In genomic region chr3:194336601-194337355, GRCh38 we compare ENCODE assay signal across 16 cellular contexts. TPM values are rescaled to one million over a fixed set of nuclear protein-coding genes. Genes with fewer than 3 reads are reported as not detected.
DNase-seq lines count a peak whose midpoint lies in the region; ATAC-seq and TF ChIP-seq lines count a peak whose summit lies in the region.
"Had no signal": no experiment of that assay in that cellular context is flagged by ENCODE, and none has a peak within 500 bp of the region (broad histone marks: within the 10 kb centered on the region; RNA-seq: fewer than 3 reads in every experiment).

No MANE protein-coding gene starts in this region.

- H4K20me1 ChIP-seq in SK-N-SH (ENCODE audit: insufficient read depth) = no peaks in the 10 kb centered on the region
- no peaks in the 10 kb centered on the region for H4K20me1 ChIP-seq in neural progenitor cell (ENCODE audit: low read depth)

- intact Hi-C loops in posterior vena cava (cut with DNase I) = loop anchor here in 1 of 2 donors (5.0 kb wide), 1 partner anchor 61 kb away; the partner anchor contains the start of gene GP5

- H3K79me2 ChIP-seq in SK-N-SH (ENCODE audit: insufficient read depth) = no peaks in the 10 kb centered on the region
- H3K79me2 ChIP-seq in neural progenitor cell (ENCODE audit: low read depth) = no peaks in the 10 kb centered on the region

- H3K27ac ChIP-seq in SK-N-SH (ENCODE audit: low read depth in 2 of 2, low read length in 1 of 2) (no peak overlapping the region; a peak in 1 of 4 replicates), endodermal cell (ENCODE audit: low read depth, low read length) (no peak overlapping the region), neural progenitor cell (no peak overlapping the region)
- H3K27ac ChIP-seq: 22Rv1, HL-60 had no signal

- H3K4me1 Mint-ChIP-seq in endodermal cell (peaks cover 36% of the 10 kb centered on the region), neural progenitor cell (peaks cover 24% of the 10 kb centered on the region)

- POLR2A ChIA-PET in SK-N-SH (lab: Yijun Ruan, JAX) = interaction anchor here (0.5 to 1.3 kb wide), 3 partner anchors 10 to 134 kb away, joined by 3 to 4 read pairs (median 3); no protein-coding TSS in a partner anchor

- H3K27me3 Mint-ChIP-seq in endodermal cell (ENCODE audit: insufficient read depth) (peaks cover 32% of the 10 kb centered on the region), neural progenitor cell (ENCODE audit: insufficient read depth, low read depth) (peaks cover 32% of the 10 kb centered on the region)

- H3F3A ChIP-seq in SK-N-SH (replicated peaks; ENCODE audit: insufficient read depth) (no peaks in the 10 kb centered on the region), neural progenitor cell (ENCODE audit: low read depth) (peaks cover 21% of the 10 kb centered on the region)

- H3K9ac ChIP-seq in SK-N-SH (no peak overlapping the region), endodermal cell (ENCODE audit: extremely low read depth, low read length, poor library complexity, severe bottlenecking) (no peak overlapping the region), neural progenitor cell (no peak overlapping the region)

- H3K36me3 Mint-ChIP-seq in endodermal cell (ENCODE audit: low read depth) (no peaks in the 10 kb centered on the region), neural progenitor cell (no peaks in the 10 kb centered on the region)
- H3K36me3 Mint-ChIP-seq: CD8-positive, alpha-beta memory T cell had no signal

- H3K9me3 Mint-ChIP-seq in endodermal cell (no peaks in the 10 kb centered on the region), neural progenitor cell (no peaks in the 10 kb centered on the region)
- H3K9me3 Mint-ChIP-seq: CD8-positive, alpha-beta memory T cell had no signal

- TF ChIP-seq RAD21 in SK-N-SH (IDR thresholded peaks at IDR 0.05; ENCODE audit: low read length) = no peak

- DNase-seq in SK-N-SH (peak; percentile 53), ELF-1 (ENCODE audit: low read depth, low spot score) (peak; percentile 84), endodermal cell (peak; percentile 61), neural progenitor cell (ENCODE audit: low spot score) (no peak), foreskin melanocyte (no peak), posterior vena cava (ENCODE audit: low spot score) (no peak), SKM-1 (lab: John Stamatoyannopoulos, UW; ENCODE audit: unreplicated experiment) (no peak)
- DNase-seq: CD8-positive, alpha-beta memory T cell; DMS53; H7 had no signal

- no peak for ATAC-seq in SK-N-SH treated with all-trans-retinoic acid at 6 μM for 48 hours
- ATAC-seq: GM12878 had no signal

- H3K4me3 Mint-ChIP-seq in endodermal cell = no peak overlapping the region
- H3K4me3 Mint-ChIP-seq in neural progenitor cell = no peak overlapping the region

- H2AFZ ChIP-seq in SK-N-SH (ENCODE audit: low read depth) = no peak overlapping the region
- peak overlapping the region; percentile 65 for H2AFZ ChIP-seq in neural progenitor cell (replicated peaks)

- H3K4me3 ChIP-seq in SK-N-SH (ENCODE audit: low read depth in 2 of 2, low read length in 1 of 2) = no peak overlapping the region
- H3K4me3 ChIP-seq in endodermal cell (ENCODE audit: low read length) = no peak overlapping the region
- no peak overlapping the region for H3K4me3 ChIP-seq in neural progenitor cell
- H3K4me3 ChIP-seq: GM12878 had no signal

- 84% methylated on average over 17 of the region's 17 CpGs for WGBS in SK-N-SH (ENCODE audit: low lambda C conversion rate)
- 84 to 88% methylated on average over 14 to 17 of the region's 17 CpGs for WGBS in endodermal cell (ENCODE audit: insufficient coverage in 1 of 2, insufficient read length in 1 of 2), 2 experiments

- TF ChIP-seq CTCF in SK-N-SH (IDR thresholded peaks at IDR 0.05) (no peak), endodermal cell (conservative IDR thresholded peaks at IDR 0.05) (no peak), neural progenitor cell (IDR thresholded peaks at IDR 0.05) (no peak)

- CTCF ChIA-PET in SK-N-SH (lab: Yijun Ruan, JAX) = interaction anchor here (0.7 to 18.8 kb wide), 13 partner anchors 8 to 556 kb away, joined by 3 to 326 read pairs (median 4); partner anchors contain the start of gene GP5

- H3K4me2 ChIP-seq in SK-N-SH (no peak overlapping the region), neural progenitor cell (no peak overlapping the region)

- no peaks in the 10 kb centered on the region for H3K27me3 ChIP-seq in SK-N-SH (ENCODE audit: insufficient read depth)
- peaks cover 27% of the 10 kb centered on the region for H3K27me3 ChIP-seq in endodermal cell (ENCODE audit: control insufficient read depth, insufficient read depth, low read length, poor library complexity, severe bottlenecking)
- peaks cover 26% of the 10 kb centered on the region for H3K27me3 ChIP-seq in neural progenitor cell

- H3K27ac Mint-ChIP-seq in endodermal cell (no peak overlapping the region), neural progenitor cell (no peak overlapping the region)
- H3K27ac Mint-ChIP-seq: CD8-positive, alpha-beta memory T cell had no signal

- H3K9me3 ChIP-seq in SK-N-SH (no peaks in the 10 kb centered on the region), endodermal cell (ENCODE audit: control insufficient read depth, low read length) (no peaks in the 10 kb centered on the region), neural progenitor cell (ENCODE audit: low read depth) (no peaks in the 10 kb centered on the region)

- peaks cover 5 to 30% of the 10 kb centered on the region in 2 experiments; a peak in 2 of 4 replicates for H3K4me1 ChIP-seq in SK-N-SH (ENCODE audit: control insufficient read depth in 1 of 2, insufficient read depth in 2 of 2, low read depth in 1 of 2, low read length in 1 of 2)
- H3K4me1 ChIP-seq in endodermal cell (ENCODE audit: control insufficient read depth, insufficient read depth, low read length) = peaks cover 24% of the 10 kb centered on the region
- H3K4me1 ChIP-seq in neural progenitor cell = peaks cover 13% of the 10 kb centered on the region

- no peaks in the 10 kb centered on the region for H3K36me3 ChIP-seq in SK-N-SH (replicated peaks in 1 of 2; ENCODE audit: control insufficient read depth in 1 of 2, insufficient read depth in 2 of 2, low read length in 1 of 2)
- no peaks in the 10 kb centered on the region for H3K36me3 ChIP-seq in endodermal cell (ENCODE audit: control insufficient read depth, insufficient read depth, low read length)
- no peaks in the 10 kb centered on the region for H3K36me3 ChIP-seq in neural progenitor cell

- no peak; a peak in 1 of 4 replicates for TF ChIP-seq EP300 in SK-N-SH (IDR thresholded peaks at IDR 0.05; ENCODE audit: borderline replicate concordance in 1 of 2, low read depth in 1 of 2, low read length in 1 of 2)

- no peaks in the 10 kb centered on the region for H3K9me2 ChIP-seq in SK-N-SH

TF ChIP-seq in SK-N-SH, 30 proteins besides CTCF, POLR2A, EP300 and RAD21 (continues in another document):
- TF ChIP-seq MEF2A (IDR thresholded peaks at IDR 0.05; ENCODE audit: borderline replicate concordance, low read depth) = no peak
- TF ChIP-seq MXI1 (IDR thresholded peaks at IDR 0.05; ENCODE audit: low read depth, low read length) = no peak
- TF ChIP-seq GATA2 (CRISPR knock-in tag; IDR thresholded peaks at IDR 0.05) = no peak
- TF ChIP-seq EZH2phosphoT487 (IDR thresholded peaks at IDR 0.05; ENCODE audit: borderline replicate concordance, low read depth) = no peak
- TF ChIP-seq RFX5 (IDR thresholded peaks at IDR 0.05; ENCODE audit: low read length) = no peak
- no peak for TF ChIP-seq USF2 (IDR thresholded peaks at IDR 0.05; ENCODE audit: borderline replicate concordance, low read depth, low read length)
- no peak for TF ChIP-seq NFIC (IDR thresholded peaks at IDR 0.05; ENCODE audit: borderline replicate concordance)
- TF ChIP-seq NRF1 (IDR thresholded peaks at IDR 0.05; ENCODE audit: low read depth, low read length) = no peak

TF ChIP-seq in SK-N-SH treated with all-trans-retinoic acid at 6 μM for 48 hours, 23 proteins besides CTCF, POLR2A, EP300 and RAD21 (continues in another document):
- no peak for TF ChIP-seq TOX (CRISPR knock-in tag; IDR thresholded peaks at IDR 0.05; ENCODE audit: borderline replicate concordance)
- no peak for TF ChIP-seq OSR1 (CRISPR knock-in tag; IDR thresholded peaks at IDR 0.05)
- no peak for TF ChIP-seq SNAI2 (CRISPR knock-in tag; IDR thresholded peaks at IDR 0.05)
- no peak for TF ChIP-seq CSDC2 (CRISPR knock-in tag; IDR thresholded peaks at IDR 0.05)
- no peak for TF ChIP-seq ESRRG (CRISPR knock-in tag; IDR thresholded peaks at IDR 0.05)
- TF ChIP-seq ZC3H10 (CRISPR knock-in tag; IDR thresholded peaks at IDR 0.05) = no peak
- TF ChIP-seq CSRNP3 (CRISPR knock-in tag; IDR thresholded peaks at IDR 0.05) = no peak
- no peak for TF ChIP-seq ZFP30 (CRISPR knock-in tag; IDR thresholded peaks at IDR 0.05)
- TF ChIP-seq TCF4 (CRISPR knock-in tag; IDR thresholded peaks at IDR 0.05; ENCODE audit: borderline replicate concordance) = no peak
- no peak for TF ChIP-seq ARNTL (CRISPR knock-in tag; IDR thresholded peaks at IDR 0.05; ENCODE audit: borderline replicate concordance, low read depth)
- no peak for TF ChIP-seq ZNF565 (CRISPR knock-in tag; conservative IDR thresholded peaks at IDR 0.05; ENCODE audit: low read depth)

RNA-seq across cellular contexts. Expression of gene CPN2, which starts 14.3 kb away (rescaled TPM):
- not detected in 2 replicates for polyA plus RNA-seq in SK-N-SH (2012; rRNA removed)
- not detected in 2 replicates for polyA plus RNA-seq in SK-N-SH (2012; cell fraction: cytosol; rRNA removed)
- polyA plus RNA-seq in SK-N-SH (2012; cell fraction: nucleus; rRNA removed) = not detected in 2 replicates
- total RNA-seq in endodermal cell = under 1 TPM in 1 of 2 donors, not detected in 1; 0.22 TPM
- polyA plus RNA-seq in endodermal cell (2013, experiment 1 of 2) = 0.11 TPM
- not detected for polyA plus RNA-seq in endodermal cell (2013, experiment 2 of 2)
- not detected in 2 replicates for total RNA-seq in neural progenitor cell (ENCODE audit: low replicate concordance)
- under 1 TPM in 1 of 2 donors, not detected in 1; 0.14 TPM for total RNA-seq in posterior vena cava
- total RNA-seq: A673; CD8-positive, alpha-beta memory T cell; GM12878 had no signal
- polyA plus RNA-seq: BJ; CD8-positive, alpha-beta memory T cell; GM12878 had no signal

RNA-seq across cellular contexts. Expression of gene LRRC15, which starts 32.8 kb away (rescaled TPM):
- 0.02 and 0.03 TPM in 2 replicates for polyA plus RNA-seq in SK-N-SH (2012; rRNA removed)
- 0.01 and 0.03 TPM in 2 replicates for polyA plus RNA-seq in SK-N-SH (2012; cell fraction: cytosol; rRNA removed)
- 0.04 and 0.05 TPM in 2 replicates for polyA plus RNA-seq in SK-N-SH (2012; cell fraction: nucleus; rRNA removed)
- total RNA-seq in endodermal cell (under 1 TPM in 1 of 2 donors, not detected in 1; 0.11 TPM), neural progenitor cell (ENCODE audit: low replicate concordance) (not detected in 2 replicates), posterior vena cava (1 to 10 TPM; 2.3 to 3.0 TPM)
- polyA plus RNA-seq in endodermal cell (2013, experiment 1 of 2) = 0.07 TPM
- polyA plus RNA-seq in endodermal cell (2013, experiment 2 of 2) = 0.25 TPM
- total RNA-seq: A673; CD8-positive, alpha-beta memory T cell; GM12878 had no signal
- polyA plus RNA-seq: CD8-positive, alpha-beta memory T cell; GM12878 had no signal

Comparison
In these comparisons a context has a peak if more than half of its experiments do, and no peak if none do; other contexts are left out.
1. DNase-seq: peak in SK-N-SH (single experiment), ELF-1 (single experiment) and endodermal cell (single experiment); none in neural progenitor cell (single experiment), foreskin melanocyte (single experiment), posterior vena cava (single experiment) and SKM-1 (single experiment).